Comparison of ENCODE assay signal across 20 cellular contexts in genomic region chr9:72733896-72734295, GRCh38.
DNase-seq lines count a peak whose midpoint lies in the region; ATAC-seq and TF ChIP-seq lines count a peak whose summit lies in the region.
"Had no signal": no experiment of that assay in that cellular context is flagged by ENCODE, and none has a peak within 500 bp of the region (broad histone marks: within the 10 kb centered on the region; RNA-seq: fewer than 3 reads in every experiment).

No MANE protein-coding gene starts in this region.

- no peaks in the 10 kb centered on the region for H3F3A ChIP-seq in GM23338 (replicated peaks; ENCODE audit: low read depth)

- intact Hi-C loops in sciatic nerve (cut with DNase I), result no loop called here

- peaks cover 3% of the 10 kb centered on the region; the same call in 2 of the 3 replicates for H3K4me1 Mint-ChIP-seq in GM23338

- H4K20me1 ChIP-seq in GM23338 (replicated peaks; ENCODE audit: insufficient read depth), result no peaks in the 10 kb centered on the region

- TF ChIP-seq CTCF in GM23338 (conservative IDR thresholded peaks at IDR 0.05; ENCODE audit: low read depth in 2 of 2), result no peak
- TF ChIP-seq CTCF in fibroblast of villous mesenchyme (IDR thresholded peaks at IDR 0.05; ENCODE audit: insufficient read depth, low read depth, low read length), result no peak

- H3K27me3 ChIP-seq in GM23338 (ENCODE audit: insufficient read depth), result no peaks in the 10 kb centered on the region
- H3K27me3 ChIP-seq: SJSA1 had no signal

- H3K27ac Mint-ChIP-seq in GM23338, result no peak overlapping the region

- H3K79me2 ChIP-seq in GM23338 (replicated peaks; ENCODE audit: insufficient read depth), result no peaks in the 10 kb centered on the region

- H3K36me3 Mint-ChIP-seq in GM23338 (ENCODE audit: low read depth), result peaks cover 19% of the 10 kb centered on the region

- no peaks in the 10 kb centered on the region for H3K27me3 Mint-ChIP-seq in GM23338 (ENCODE audit: insufficient read depth, low read depth, poor library complexity)

- no peaks in the 10 kb centered on the region for H3K36me3 ChIP-seq in GM23338 (ENCODE audit: insufficient read depth)
- H3K36me3 ChIP-seq: SJSA1 had no signal

- peak overlapping the region; percentile 48; the same call in 1 of the 2 replicates for H2AFZ ChIP-seq in GM23338
- H2AFZ ChIP-seq: PC-9 had no signal

- no peak overlapping the region for H3K4me3 Mint-ChIP-seq in GM23338

- peak; percentile 38 for DNase-seq in Ammon's horn (ENCODE audit: low spot score)
- DNase-seq in GM23338 (ENCODE audit: low spot score), result no peak
- DNase-seq in fibroblast of villous mesenchyme (ENCODE audit: low read depth), result peak; percentile 18
- no peak for DNase-seq in sciatic nerve (ENCODE audit: low spot score)
- DNase-seq in stimulated activated naive CD8-positive, alpha-beta T cell treated with anti-CD3 and anti-CD28 coated beads, Interleukin-15, Interleukin-2, amounts not matched to agents 100 U/mL and 50 U/mL, for 24 hours, result no peak
- no peak for DNase-seq in activated CD4-positive, alpha-beta T cell treated with anti-CD3 and anti-CD28 coated beads, Interleukin-2, amount 50 U/mL, for 1 hour
- DNase-seq: Caco-2, DMS153, EL, NCI-H1417, NCI-H187 treated with DMSO at 0.1 percent for 48 hours, NCI-H345, NCI-H526 treated with DMSO at 0.1 percent for 48 hours, PC-9 had no signal

- no peak overlapping the region; the same call in 1 of the 2 replicates for H3K27ac ChIP-seq in GM23338 (ENCODE audit: low read depth)
- H3K27ac ChIP-seq: C4-2B, PC-9, SJSA1 had no signal

- no peak overlapping the region for H3K4me2 ChIP-seq in GM23338
- H3K4me2 ChIP-seq: PC-9 had no signal

- peaks cover 8% of the 10 kb centered on the region; the same call in 1 of the 2 replicates for H3K4me1 ChIP-seq in GM23338 (ENCODE audit: insufficient read depth)
- H3K4me1 ChIP-seq: Caco-2, SJSA1 had no signal

- H3K9me2 ChIP-seq in GM23338 (ENCODE audit: insufficient read depth), result 0 out of 2 replicates have a peak, but pooled peaks cover 7% of the 10 kb centered on the region

- H3K4me3 ChIP-seq in GM23338, result no peak overlapping the region
- no peak overlapping the region for H3K4me3 ChIP-seq in fibroblast of villous mesenchyme (ENCODE audit: low read depth, low read length)
- H3K4me3 ChIP-seq: HAP-1, K562, PC-9, SJSA1 had no signal

- ATAC-seq in GM23338, result no peak
- ATAC-seq in sciatic nerve, result peak; percentile 62
- no peak for ATAC-seq in stimulated activated naive CD8-positive, alpha-beta T cell treated with anti-CD3 and anti-CD28 coated beads, Interleukin-15, Interleukin-2, amounts not matched to agents 100 U/mL and 50 U/mL, for 24 hours
- no peak for ATAC-seq in HG03025 (IDR thresholded peaks at IDR 0.05; ENCODE audit: low FRiP score, unreplicated experiment)
- no peak for ATAC-seq in HG03442 (IDR thresholded peaks at IDR 0.05; ENCODE audit: unreplicated experiment)
- ATAC-seq: K562 had no signal

- H3K9me3 Mint-ChIP-seq in GM23338, result peaks cover 14% of the 10 kb centered on the region; the same call in 2 of the 3 replicates

TF ChIP-seq in GM23338, 12 proteins besides CTCF, POLR2A, EP300 and RAD21 (continues in another document):
- TF ChIP-seq ZNF331 (CRISPR knock-in tag; IDR thresholded peaks at IDR 0.05; ENCODE audit: low read depth), result no peak
- TF ChIP-seq ETS1 (IDR thresholded peaks at IDR 0.05), result no peak
- TF ChIP-seq ZNF114 (CRISPR knock-in tag; IDR thresholded peaks at IDR 0.05), result no peak
- no peak for TF ChIP-seq ZNF462 (CRISPR knock-in tag; IDR thresholded peaks at IDR 0.05)
- TF ChIP-seq STAT1 (IDR thresholded peaks at IDR 0.05; ENCODE audit: unreplicated experiment), result no peak
- no peak for TF ChIP-seq CREB1 (CRISPR knock-in tag; IDR thresholded peaks at IDR 0.05; ENCODE audit: low read depth)
- no peak for TF ChIP-seq REST (IDR thresholded peaks at IDR 0.05; ENCODE audit: unreplicated experiment)

Comparison
In these comparisons a context has a peak if more than half of its experiments do, and no peak if none do; other contexts are left out.
1. DNase-seq: peak in Ammon's horn (single experiment) and fibroblast of villous mesenchyme (single experiment); none in GM23338 (single experiment), sciatic nerve (single experiment), stimulated activated naive CD8-positive, alpha-beta T cell treated with anti-CD3 and anti-CD28 coated beads, Interleukin-15, Interleukin-2, amounts not matched to agents 100 U/mL and 50 U/mL, for 24 hours (single experiment) and activated CD4-positive, alpha-beta T cell treated with anti-CD3 and anti-CD28 coated beads, Interleukin-2, amount 50 U/mL, for 1 hour (single experiment).